ENCODE assay signal across 40 cellular contexts in genomic region chr7:21137640-21138039, GRCh38.
"Had no signal": no experiment of that assay in that cellular context is flagged by ENCODE, and none has a peak within 500 bp of the region (broad histone marks: within the 10 kb centered on the region; RNA-seq: fewer than 3 reads in every experiment).

No MANE protein-coding gene starts in this region.

- H3K27ac ChIP-seq: adrenal gland, ascending aorta, body of pancreas, brain microvascular endothelial cell, breast epithelium, cardiac muscle cell had no signal

- H3K27me3 Mint-ChIP-seq: activated naive CD4-positive, alpha-beta T cell treated with anti-CD3 and anti-CD28 coated beads, Interleukin-2, amount 10 ng/mL, durations not matched to agents 7 days and 5 days; activated naive CD4-positive, alpha-beta T cell treated with anti-CD3 and anti-CD28 coated beads, Interleukin-2, amount 50 U/mL, for 24 hours had no signal

- H3K4me3 Mint-ChIP-seq: activated naive CD4-positive, alpha-beta T cell treated with anti-CD3 and anti-CD28 coated beads for 36 hours; activated naive CD4-positive, alpha-beta T cell treated with anti-CD3 and anti-CD28 coated beads, Interleukin-2, amount 10 ng/mL, durations not matched to agents 7 days and 5 days; activated naive CD4-positive, alpha-beta T cell treated with anti-CD3 and anti-CD28 coated beads, Interleukin-2, amount 50 U/mL, for 24 hours; activated naive CD8-positive, alpha-beta T cell; activated naive CD8-positive, alpha-beta T cell treated with anti-CD3 and anti-CD28 coated beads for 36 hours; activated naive CD8-positive, alpha-beta T cell treated with anti-CD3 and anti-CD28 coated beads, Interleukin-2, amount 10 ng/mL, durations not matched to agents 7 days and 5 days; activated naive CD8-positive, alpha-beta T cell treated with anti-CD3 and anti-CD28 coated beads, Interleukin-2, amount 50 U/mL, for 24 hours; activated T-cell treated with anti-CD3 and anti-CD28 coated beads, Interleukin-2, amount 50 U/mL, for 24 hours; activated T-cell treated with anti-CD3 and anti-CD28 coated beads, Interleukin-2, amount 50 U/mL, for 4 hours; activated T-cell treated with anti-CD3 and anti-CD28 coated beads, Interleukin-2, amount 50 U/mL, for 72 hours; activated T-helper 1 cell treated with anti-CD3 and anti-CD28 coated beads, Interleukin-12 subunit alpha, Interleukin-12 subunit beta, Interleukin-2, Interleukin-4 antibody, amounts not matched to agents 30 ng/mL and 10 ng/mL and 1 ng/mL, durations not matched to agents 14 hours and 24 hours and 36 hours; activated T-helper 17 cell treated with anti-CD3 and anti-CD28 coated beads, Interleukin-2, amount 50 U/mL, for 72 hours; brain; central memory CD8-positive, alpha-beta T cell had no signal

- H3K4me1 ChIP-seq: adrenal gland, ascending aorta, body of pancreas, breast epithelium had no signal

- H3K27me3 ChIP-seq: adrenal gland, ascending aorta, body of pancreas, brain microvascular endothelial cell, breast epithelium, cardiac muscle cell had no signal

- H3K36me3 Mint-ChIP-seq: activated naive CD4-positive, alpha-beta T cell treated with anti-CD3 and anti-CD28 coated beads, Interleukin-2, amount 10 ng/mL, durations not matched to agents 7 days and 5 days; activated naive CD4-positive, alpha-beta T cell treated with anti-CD3 and anti-CD28 coated beads, Interleukin-2, amount 50 U/mL, for 24 hours; activated naive CD8-positive, alpha-beta T cell; activated naive CD8-positive, alpha-beta T cell treated with anti-CD3 and anti-CD28 coated beads for 36 hours; activated naive CD8-positive, alpha-beta T cell treated with anti-CD3 and anti-CD28 coated beads, Interleukin-2, amount 10 ng/mL, durations not matched to agents 7 days and 5 days; brain had no signal

- H3K36me3 ChIP-seq: adrenal gland, ascending aorta, brain microvascular endothelial cell, breast epithelium, cardiac muscle cell had no signal

- FAIRE-seq: astrocyte, bronchial epithelial cell had no signal

- H3K27ac Mint-ChIP-seq: activated naive CD4-positive, alpha-beta T cell treated with anti-CD3 and anti-CD28 coated beads for 36 hours; activated naive CD4-positive, alpha-beta T cell treated with anti-CD3 and anti-CD28 coated beads, Interleukin-2, amount 10 ng/mL, durations not matched to agents 7 days and 5 days; activated naive CD4-positive, alpha-beta T cell treated with anti-CD3 and anti-CD28 coated beads, Interleukin-2, amount 50 U/mL, for 24 hours; activated naive CD4-positive, alpha-beta T cell treated with anti-CD3 and anti-CD28 coated beads, Interleukin-2, amount 50 U/mL, for 72 hours; activated naive CD8-positive, alpha-beta T cell; activated naive CD8-positive, alpha-beta T cell treated with anti-CD3 and anti-CD28 coated beads for 36 hours; activated naive CD8-positive, alpha-beta T cell treated with anti-CD3 and anti-CD28 coated beads, Interleukin-2, amount 10 ng/mL, durations not matched to agents 7 days and 5 days; activated naive CD8-positive, alpha-beta T cell treated with anti-CD3 and anti-CD28 coated beads, Interleukin-2, amount 50 U/mL, for 24 hours; activated T-cell treated with anti-CD3 and anti-CD28 coated beads, Interleukin-2, amount 50 U/mL, for 24 hours; activated T-cell treated with anti-CD3 and anti-CD28 coated beads, Interleukin-2, amount 50 U/mL, for 72 hours; activated T-helper 1 cell treated with anti-CD3 and anti-CD28 coated beads, Interleukin-12 subunit alpha, Interleukin-12 subunit beta, Interleukin-2, Interleukin-4 antibody, amounts not matched to agents 30 ng/mL and 10 ng/mL and 1 ng/mL, durations not matched to agents 14 hours and 24 hours and 36 hours; activated T-helper 17 cell treated with anti-CD3 and anti-CD28 coated beads, Interleukin-2, amount 50 U/mL, for 72 hours; activated T-helper 2 cell treated with anti-CD3 and anti-CD28 coated beads, Interferon-gamma antibody, Interleukin-2, Interleukin-4, amounts not matched to agents 10 μg/mL and 5 μg/mL and 100 μg/mL, durations not matched to agents 14 hours and 24 hours and 36 hours; brain had no signal

- DNase-seq: activated effector memory CD4-positive, alpha-beta T cell treated with anti-CD3 and anti-CD28 coated beads, Interleukin-2, amount 50 U/mL, for 16 hours; activated effector memory CD4-positive, alpha-beta T cell treated with Interleukin-2 at 50 U/mL for 16 hours; activated gamma-delta T cell; activated gamma-delta T cell treated with Interleukin-2 at 50 U/mL for 16 hours; activated naive CD4-positive, alpha-beta T cell; activated naive CD4-positive, alpha-beta T cell treated with anti-CD3 and anti-CD28 coated beads for 36 hours; activated naive CD4-positive, alpha-beta T cell treated with anti-CD3 and anti-CD28 coated beads, Interleukin-2, amount 10 ng/mL, durations not matched to agents 7 days and 5 days; activated naive CD4-positive, alpha-beta T cell treated with anti-CD3 and anti-CD28 coated beads, Interleukin-2, amount 50 U/mL, for 16 hours; activated naive CD4-positive, alpha-beta T cell treated with Interleukin-2 at 50 U/mL for 16 hours; activated naive CD8-positive, alpha-beta T cell treated with anti-CD3 and anti-CD28 coated beads for 36 hours; activated naive CD8-positive, alpha-beta T cell treated with anti-CD3 and anti-CD28 coated beads, Interleukin-2, amount 10 ng/mL, durations not matched to agents 7 days and 5 days; activated naive CD8-positive, alpha-beta T cell treated with anti-CD3 and anti-CD28 coated beads, Interleukin-2, amount 50 U/mL, for 24 hours; activated T-cell treated with anti-CD3 and anti-CD28 coated beads, Interleukin-2, amount 50 U/mL, for 1 hour; activated T-cell treated with anti-CD3 and anti-CD28 coated beads, Interleukin-2, amount 50 U/mL, for 24 hours; activated T-cell treated with anti-CD3 and anti-CD28 coated beads, Interleukin-2, amount 50 U/mL, for 4 hours; activated T-cell treated with anti-CD3 and anti-CD28 coated beads, Interleukin-2, amount 50 U/mL, for 48 hours; activated T-cell treated with anti-CD3 and anti-CD28 coated beads, Interleukin-2, amount 50 U/mL, for 72 hours; adrenal gland; amniotic stem cell; amygdala; anterior cingulate cortex; aorta; body of pancreas; brain microvascular endothelial cell; caudate nucleus; central memory CD4-positive, alpha-beta T cell; cerebellar nuclear complex had no signal

- ATAC-seq: activated naive CD4-positive, alpha-beta T cell treated with anti-CD3 and anti-CD28 coated beads, Interleukin-2, amount 50 U/mL, for 72 hours; activated naive CD8-positive, alpha-beta T cell treated with anti-CD3 and anti-CD28 coated beads, Interleukin-2, amount 50 U/mL, for 24 hours; activated T-cell treated with anti-CD3 and anti-CD28 coated beads, Interleukin-2, amount 50 U/mL, for 4 hours; activated T-cell treated with anti-CD3 and anti-CD28 coated beads, Interleukin-2, amount 50 U/mL, for 72 hours; activated T-helper 17 cell treated with anti-CD3 and anti-CD28 coated beads, Interleukin-2, amount 50 U/mL, for 72 hours; body of pancreas had no signal

- H3K4me1 Mint-ChIP-seq: activated naive CD4-positive, alpha-beta T cell treated with anti-CD3 and anti-CD28 coated beads, Interleukin-2, amount 10 ng/mL, durations not matched to agents 7 days and 5 days; activated naive CD4-positive, alpha-beta T cell treated with anti-CD3 and anti-CD28 coated beads, Interleukin-2, amount 50 U/mL, for 24 hours; activated naive CD8-positive, alpha-beta T cell treated with anti-CD3 and anti-CD28 coated beads for 36 hours; activated naive CD8-positive, alpha-beta T cell treated with anti-CD3 and anti-CD28 coated beads, Interleukin-2, amount 10 ng/mL, durations not matched to agents 7 days and 5 days; activated naive CD8-positive, alpha-beta T cell treated with anti-CD3 and anti-CD28 coated beads, Interleukin-2, amount 50 U/mL, for 24 hours; activated T-helper 17 cell treated with anti-CD3 and anti-CD28 coated beads, Interleukin-2, amount 50 U/mL, for 72 hours; brain; central memory CD8-positive, alpha-beta T cell had no signal

- H3K9me3 Mint-ChIP-seq: activated naive CD4-positive, alpha-beta T cell treated with anti-CD3 and anti-CD28 coated beads, Interleukin-2, amount 10 ng/mL, durations not matched to agents 7 days and 5 days; activated T-helper 1 cell treated with anti-CD3 and anti-CD28 coated beads, Interleukin-12 subunit alpha, Interleukin-12 subunit beta, Interleukin-2, Interleukin-4 antibody, amounts not matched to agents 30 ng/mL and 10 ng/mL and 1 ng/mL, durations not matched to agents 14 hours and 24 hours and 36 hours; activated T-helper 2 cell treated with anti-CD3 and anti-CD28 coated beads, Interferon-gamma antibody, Interleukin-2, Interleukin-4, amounts not matched to agents 10 μg/mL and 5 μg/mL and 100 μg/mL, durations not matched to agents 14 hours and 24 hours and 36 hours; central memory CD8-positive, alpha-beta T cell had no signal

- H3K4me3 ChIP-seq: adrenal gland, ascending aorta, body of pancreas, breast epithelium, cardiac muscle cell had no signal

- H3K9me3 ChIP-seq: adrenal gland, ascending aorta had no signal
